7 cellular contexts compared by ENCODE assay signal in genomic region chr6:34056301-34056700, GRCh38.
A peak's percentile ranks its signal among the peaks of the same experiment; 100 is the strongest.
DNase-seq lines count a peak whose midpoint lies in the region; ATAC-seq and TF ChIP-seq lines count a peak whose summit lies in the region.

No MANE protein-coding gene starts in this region.

- no peaks in the 10 kb centered on the region for H3K9me3 Mint-ChIP-seq in CD4-positive, alpha-beta memory T cell

- no peaks in the 10 kb centered on the region for H3K4me1 ChIP-seq in Peyer's patch
- H3K4me1 ChIP-seq in CD4-positive, alpha-beta memory T cell (ENCODE audit: insufficient read depth, low read length): no peaks in the 10 kb centered on the region
- H3K4me1 ChIP-seq in spleen: peaks cover 0 to 6% (median 0%) of the 10 kb centered on the region in 6 donors

- peaks cover 0 to 5% (median 4%) of the 10 kb centered on the region in 4 donors for H3K4me1 Mint-ChIP-seq in CD4-positive, alpha-beta memory T cell

- H3K36me3 ChIP-seq in Peyer's patch (no peaks in the 10 kb centered on the region), spleen (no peaks in the 10 kb centered on the region)
- no peaks in the 10 kb centered on the region for H3K36me3 ChIP-seq in CD4-positive, alpha-beta memory T cell (ENCODE audit: insufficient read depth, low read length)

- TF ChIP-seq CTCF in GM20000 (IDR thresholded peaks at IDR 0.05; ENCODE audit: extremely low read depth, missing control alignments): no peak
- no peak for TF ChIP-seq CTCF in Peyer's patch (IDR thresholded peaks at IDR 0.05)
- TF ChIP-seq CTCF in spleen (IDR thresholded peaks at IDR 0.05 in 8 of 11, conservative IDR thresholded peaks at IDR 0.05 in 3 of 11): no peak

- 43 to 52% (median 44%) methylated on average over 25 to 26 of the region's 26 CpGs for WGBS in spleen, 5 donors

- CTCF ChIA-PET in CD4-positive, alpha-beta memory T cell (lab: Charles Lee; ENCODE audit: partially characterized antibody): no interaction called here

- H3K36me3 Mint-ChIP-seq in CD4-positive, alpha-beta memory T cell: no peaks in the 10 kb centered on the region

- ATAC-seq in Right ventricle myocardium superior (ENCODE audit: poor library complexity): peak; percentile 80

- intact Hi-C loops in Right ventricle myocardium superior (cut with DNase I): loop anchor here (5.0 kb wide), 1 partner anchor 96 kb away; no protein-coding TSS in a partner anchor
- intact Hi-C loops in CD4-positive, alpha-beta memory T cell (cut with micrococcal nuclease): no loop called here
- intact Hi-C loops in spleen (cut with DNase I; ENCODE audit: low total_unique reads): loop anchor here (5.0 kb wide), 1 partner anchor 96 kb away; no protein-coding TSS in a partner anchor

- DNase-seq in GM20000 (ENCODE audit: low spot score) (peak; percentile 47), Peyer's patch (peak; percentile 25 to 71 (median 69)), Right ventricle myocardium superior (peak; percentile 81), smooth muscle cell of the brain vasculature (ENCODE audit: low read depth, low spot score) (peak; percentile 35), spleen (no peak), NCI-H748 treated with DMSO at 0.1 percent for 48 hours (lab: John Stamatoyannopoulos, UW) (no peak)
- DNase-seq in CD4-positive, alpha-beta memory T cell: no peak

- no peak overlapping the region for H3K27ac Mint-ChIP-seq in CD4-positive, alpha-beta memory T cell

- no peak overlapping the region for H3K4me3 Mint-ChIP-seq in CD4-positive, alpha-beta memory T cell

- peaks cover 2 to 10% of the 10 kb centered on the region in 2 donors for H3K27me3 Mint-ChIP-seq in CD4-positive, alpha-beta memory T cell

- H3K4me3 ChIP-seq in Peyer's patch: peak overlapping the region in 2 of 4 donors; percentile 3 to 4
- no peak overlapping the region for H3K4me3 ChIP-seq in CD4-positive, alpha-beta memory T cell (ENCODE audit: low read length in 2 of 2)
- H3K4me3 ChIP-seq in spleen: peak overlapping the region in 1 of 8 donors; percentile 21

- TF ChIP-seq POLR2A in Peyer's patch (IDR thresholded peaks at IDR 0.05) (no peak), spleen (IDR thresholded peaks at IDR 0.05) (no peak)

- H3K9me3 ChIP-seq in Peyer's patch (no peaks in the 10 kb centered on the region), spleen (no peaks in the 10 kb centered on the region)
- H3K9me3 ChIP-seq in CD4-positive, alpha-beta memory T cell (ENCODE audit: control insufficient read depth in 1 of 2, low read length in 2 of 2): no peaks in the 10 kb centered on the region

- POLR2A ChIA-PET in CD4-positive, alpha-beta memory T cell (lab: Charles Lee; ENCODE audit: partially characterized antibody): no interaction called here

- no peak overlapping the region for H3K27ac ChIP-seq in Peyer's patch
- no peak overlapping the region for H3K27ac ChIP-seq in CD4-positive, alpha-beta memory T cell (ENCODE audit: low read depth, low read length)
- no peak overlapping the region for H3K27ac ChIP-seq in spleen

- no peaks in the 10 kb centered on the region for H3K27me3 ChIP-seq in Peyer's patch
- H3K27me3 ChIP-seq in CD4-positive, alpha-beta memory T cell (ENCODE audit: insufficient read depth, low read length): no peaks in the 10 kb centered on the region
- peaks cover 0 to 26% (median 0%) of the 10 kb centered on the region in 7 donors for H3K27me3 ChIP-seq in spleen (replicated peaks in 1 of 7)

Comparison
In these comparisons a context has a peak if more than half of its experiments do, and no peak if none do; other contexts are left out.
1. DNase-seq: peak in GM20000 (single experiment), Peyer's patch (3 of 3), Right ventricle myocardium superior (single experiment) and smooth muscle cell of the brain vasculature (single experiment); none in CD4-positive, alpha-beta memory T cell (0 of 5), spleen (single experiment) and NCI-H748 treated with DMSO at 0.1 percent for 48 hours (single experiment).